1 cellular context compared by ENCODE assay signal in the genomic region with DNA sequence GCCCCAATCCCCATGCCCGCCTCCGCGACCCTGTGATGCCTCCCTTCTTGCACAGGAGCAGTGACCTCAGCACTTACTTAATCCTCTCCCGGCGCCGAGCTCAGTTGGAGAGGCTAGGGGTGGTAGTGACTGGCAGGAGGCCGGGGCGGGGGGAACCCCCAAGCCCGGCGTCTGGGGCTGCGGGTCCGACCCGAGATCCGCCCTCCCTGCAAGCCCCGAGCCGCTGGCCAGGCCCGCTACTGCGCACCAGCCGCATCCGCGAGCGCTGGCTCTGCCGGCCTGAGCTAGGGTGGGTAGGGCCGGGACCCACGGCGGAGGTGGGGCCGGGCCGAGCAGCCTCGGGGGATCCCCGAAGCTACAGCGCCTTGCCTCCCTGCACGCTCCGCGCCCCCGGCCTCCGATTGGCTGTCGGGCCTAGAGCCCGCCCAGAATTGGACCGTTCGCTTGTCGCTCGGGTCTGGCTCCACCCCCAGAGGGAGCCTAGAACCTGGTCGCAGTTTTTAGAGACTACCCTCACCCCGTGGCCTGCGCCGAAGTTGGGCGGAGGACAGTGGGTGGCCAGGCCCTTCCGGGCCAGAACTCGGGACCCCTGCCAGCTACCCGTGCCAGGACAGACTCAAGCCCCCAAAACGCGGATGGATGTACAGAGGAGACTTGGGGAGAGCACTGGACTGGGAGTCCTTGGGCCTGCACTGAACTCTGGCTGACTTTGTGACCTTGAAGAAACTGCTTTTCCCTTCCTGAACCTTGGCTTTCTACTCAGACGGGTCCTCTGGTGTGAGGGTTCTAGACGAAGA.
TF ChIP-seq lines count a peak whose summit lies in the region.

A gene (minus strand): TSS at position 362 of the 797 bp plus-strand sequence. CDS start 2,048 bp downstream, outside the sequence.

TF ChIP-seq in K562, 482 proteins besides CTCF, POLR2A, EP300 and RAD21 (continued from another document and continues in another):
- TF ChIP-seq, protein P1, sequence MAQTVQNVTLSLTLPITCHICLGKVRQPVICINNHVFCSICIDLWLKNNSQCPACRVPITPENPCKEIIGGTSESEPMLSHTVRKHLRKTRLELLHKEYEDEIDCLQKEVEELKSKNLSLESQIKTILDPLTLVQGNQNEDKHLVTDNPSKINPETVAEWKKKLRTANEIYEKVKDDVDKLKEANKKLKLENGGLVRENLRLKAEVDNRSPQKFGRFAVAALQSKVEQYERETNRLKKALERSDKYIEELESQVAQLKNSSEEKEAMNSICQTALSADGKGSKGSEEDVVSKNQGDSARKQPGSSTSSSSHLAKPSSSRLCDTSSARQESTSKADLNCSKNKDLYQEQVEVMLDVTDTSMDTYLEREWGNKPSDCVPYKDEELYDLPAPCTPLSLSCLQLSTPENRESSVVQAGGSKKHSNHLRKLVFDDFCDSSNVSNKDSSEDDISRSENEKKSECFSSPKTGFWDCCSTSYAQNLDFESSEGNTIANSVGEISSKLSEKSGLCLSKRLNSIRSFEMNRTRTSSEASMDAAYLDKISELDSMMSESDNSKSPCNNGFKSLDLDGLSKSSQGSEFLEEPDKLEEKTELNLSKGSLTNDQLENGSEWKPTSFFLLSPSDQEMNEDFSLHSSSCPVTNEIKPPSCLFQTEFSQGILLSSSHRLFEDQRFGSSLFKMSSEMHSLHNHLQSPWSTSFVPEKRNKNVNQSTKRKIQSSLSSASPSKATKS (CRISPR knock-in tag; IDR thresholded peaks at IDR 0.05), result no peak
- TF ChIP-seq SIRT6 (IDR thresholded peaks at IDR 0.05; ENCODE audit: low read depth, low read length), result no peak
- TF ChIP-seq SP2 (IDR thresholded peaks at IDR 0.05; ENCODE audit: extremely low read depth, low read depth, low read length, poor library complexity, severe bottlenecking), result peak; percentile 72
- TF ChIP-seq, protein P2, sequence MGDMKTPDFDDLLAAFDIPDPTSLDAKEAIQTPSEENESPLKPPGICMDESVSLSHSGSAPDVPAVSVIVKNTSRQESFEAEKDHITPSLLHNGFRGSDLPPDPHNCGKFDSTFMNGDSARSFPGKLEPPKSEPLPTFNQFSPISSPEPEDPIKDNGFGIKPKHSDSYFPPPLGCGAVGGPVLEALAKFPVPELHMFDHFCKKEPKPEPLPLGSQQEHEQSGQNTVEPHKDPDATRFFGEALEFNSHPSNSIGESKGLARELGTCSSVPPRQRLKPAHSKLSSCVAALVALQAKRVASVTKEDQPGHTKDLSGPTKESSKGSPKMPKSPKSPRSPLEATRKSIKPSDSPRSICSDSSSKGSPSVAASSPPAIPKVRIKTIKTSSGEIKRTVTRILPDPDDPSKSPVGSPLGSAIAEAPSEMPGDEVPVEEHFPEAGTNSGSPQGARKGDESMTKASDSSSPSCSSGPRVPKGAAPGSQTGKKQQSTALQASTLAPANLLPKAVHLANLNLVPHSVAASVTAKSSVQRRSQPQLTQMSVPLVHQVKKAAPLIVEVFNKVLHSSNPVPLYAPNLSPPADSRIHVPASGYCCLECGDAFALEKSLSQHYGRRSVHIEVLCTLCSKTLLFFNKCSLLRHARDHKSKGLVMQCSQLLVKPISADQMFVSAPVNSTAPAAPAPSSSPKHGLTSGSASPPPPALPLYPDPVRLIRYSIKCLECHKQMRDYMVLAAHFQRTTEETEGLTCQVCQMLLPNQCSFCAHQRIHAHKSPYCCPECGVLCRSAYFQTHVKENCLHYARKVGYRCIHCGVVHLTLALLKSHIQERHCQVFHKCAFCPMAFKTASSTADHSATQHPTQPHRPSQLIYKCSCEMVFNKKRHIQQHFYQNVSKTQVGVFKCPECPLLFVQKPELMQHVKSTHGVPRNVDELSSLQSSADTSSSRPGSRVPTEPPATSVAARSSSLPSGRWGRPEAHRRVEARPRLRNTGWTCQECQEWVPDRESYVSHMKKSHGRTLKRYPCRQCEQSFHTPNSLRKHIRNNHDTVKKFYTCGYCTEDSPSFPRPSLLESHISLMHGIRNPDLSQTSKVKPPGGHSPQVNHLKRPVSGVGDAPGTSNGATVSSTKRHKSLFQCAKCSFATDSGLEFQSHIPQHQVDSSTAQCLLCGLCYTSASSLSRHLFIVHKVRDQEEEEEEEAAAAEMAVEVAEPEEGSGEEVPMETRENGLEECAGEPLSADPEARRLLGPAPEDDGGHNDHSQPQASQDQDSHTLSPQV (IDR thresholded peaks at IDR 0.05), result no peak
- 0 out of 2 replicates have a peak, but pooled peaks have one; percentile 64 for TF ChIP-seq ADNP (tag; IDR thresholded peaks at IDR 0.05)
- TF ChIP-seq KLF1 (tag; IDR thresholded peaks at IDR 0.05), result no peak
- no peak for TF ChIP-seq KLF10 (CRISPR knock-in tag; IDR thresholded peaks at IDR 0.05)
- no peak for TF ChIP-seq CEBPB (tag; IDR thresholded peaks at IDR 0.05)
- peak; percentile 96 for TF ChIP-seq NFYB (IDR thresholded peaks at IDR 0.05; ENCODE audit: extremely low read depth, insufficient read length)
- TF ChIP-seq ZNF507 (tag; conservative IDR thresholded peaks at IDR 0.05), result no peak
- TF ChIP-seq, protein P3, sequence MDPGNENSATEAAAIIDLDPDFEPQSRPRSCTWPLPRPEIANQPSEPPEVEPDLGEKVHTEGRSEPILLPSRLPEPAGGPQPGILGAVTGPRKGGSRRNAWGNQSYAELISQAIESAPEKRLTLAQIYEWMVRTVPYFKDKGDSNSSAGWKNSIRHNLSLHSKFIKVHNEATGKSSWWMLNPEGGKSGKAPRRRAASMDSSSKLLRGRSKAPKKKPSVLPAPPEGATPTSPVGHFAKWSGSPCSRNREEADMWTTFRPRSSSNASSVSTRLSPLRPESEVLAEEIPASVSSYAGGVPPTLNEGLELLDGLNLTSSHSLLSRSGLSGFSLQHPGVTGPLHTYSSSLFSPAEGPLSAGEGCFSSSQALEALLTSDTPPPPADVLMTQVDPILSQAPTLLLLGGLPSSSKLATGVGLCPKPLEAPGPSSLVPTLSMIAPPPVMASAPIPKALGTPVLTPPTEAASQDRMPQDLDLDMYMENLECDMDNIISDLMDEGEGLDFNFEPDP (CRISPR knock-in tag; IDR thresholded peaks at IDR 0.05), result no peak
- TF ChIP-seq ILF3 (IDR thresholded peaks at IDR 0.05; ENCODE audit: borderline replicate concordance), result no peak
- no peak for TF ChIP-seq ZNF311 (CRISPR knock-in tag; IDR thresholded peaks at IDR 0.05)
- no peak for TF ChIP-seq SUPT5H (IDR thresholded peaks at IDR 0.05)
- TF ChIP-seq ZNF436 (CRISPR knock-in tag; IDR thresholded peaks at IDR 0.05), result no peak
- no peak for TF ChIP-seq MCM2 (IDR thresholded peaks at IDR 0.05; ENCODE audit: low read depth)
- TF ChIP-seq BRF1 (IDR thresholded peaks at IDR 0.05; ENCODE audit: borderline replicate concordance, extremely low read depth, insufficient read length), result no peak
- peak; percentile 78; the same call in 1 of the 2 replicates for TF ChIP-seq ESRRA (IDR thresholded peaks at IDR 0.05; ENCODE audit: borderline replicate concordance, low read depth)
- TF ChIP-seq EGR1 (conservative IDR thresholded peaks at IDR 0.05), result no peak
- no peak for TF ChIP-seq FOXA1 (IDR thresholded peaks at IDR 0.05; ENCODE audit: borderline replicate concordance)
- TF ChIP-seq, protein P4, sequence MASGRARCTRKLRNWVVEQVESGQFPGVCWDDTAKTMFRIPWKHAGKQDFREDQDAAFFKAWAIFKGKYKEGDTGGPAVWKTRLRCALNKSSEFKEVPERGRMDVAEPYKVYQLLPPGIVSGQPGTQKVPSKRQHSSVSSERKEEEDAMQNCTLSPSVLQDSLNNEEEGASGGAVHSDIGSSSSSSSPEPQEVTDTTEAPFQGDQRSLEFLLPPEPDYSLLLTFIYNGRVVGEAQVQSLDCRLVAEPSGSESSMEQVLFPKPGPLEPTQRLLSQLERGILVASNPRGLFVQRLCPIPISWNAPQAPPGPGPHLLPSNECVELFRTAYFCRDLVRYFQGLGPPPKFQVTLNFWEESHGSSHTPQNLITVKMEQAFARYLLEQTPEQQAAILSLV (tag; IDR thresholded peaks at IDR 0.05), result no peak
- no peak for TF ChIP-seq SRSF7 (optimal IDR thresholded peaks at IDR 0.05; ENCODE audit: low read depth, low read length)
- TF ChIP-seq, protein P5, sequence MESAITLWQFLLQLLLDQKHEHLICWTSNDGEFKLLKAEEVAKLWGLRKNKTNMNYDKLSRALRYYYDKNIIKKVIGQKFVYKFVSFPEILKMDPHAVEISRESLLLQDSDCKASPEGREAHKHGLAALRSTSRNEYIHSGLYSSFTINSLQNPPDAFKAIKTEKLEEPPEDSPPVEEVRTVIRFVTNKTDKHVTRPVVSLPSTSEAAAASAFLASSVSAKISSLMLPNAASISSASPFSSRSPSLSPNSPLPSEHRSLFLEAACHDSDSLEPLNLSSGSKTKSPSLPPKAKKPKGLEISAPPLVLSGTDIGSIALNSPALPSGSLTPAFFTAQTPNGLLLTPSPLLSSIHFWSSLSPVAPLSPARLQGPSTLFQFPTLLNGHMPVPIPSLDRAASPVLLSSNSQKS (CRISPR knock-in tag; IDR thresholded peaks at IDR 0.05), result no peak
- no peak for TF ChIP-seq ZNF184 (CRISPR knock-in tag; IDR thresholded peaks at IDR 0.05)
- TF ChIP-seq, protein P6, sequence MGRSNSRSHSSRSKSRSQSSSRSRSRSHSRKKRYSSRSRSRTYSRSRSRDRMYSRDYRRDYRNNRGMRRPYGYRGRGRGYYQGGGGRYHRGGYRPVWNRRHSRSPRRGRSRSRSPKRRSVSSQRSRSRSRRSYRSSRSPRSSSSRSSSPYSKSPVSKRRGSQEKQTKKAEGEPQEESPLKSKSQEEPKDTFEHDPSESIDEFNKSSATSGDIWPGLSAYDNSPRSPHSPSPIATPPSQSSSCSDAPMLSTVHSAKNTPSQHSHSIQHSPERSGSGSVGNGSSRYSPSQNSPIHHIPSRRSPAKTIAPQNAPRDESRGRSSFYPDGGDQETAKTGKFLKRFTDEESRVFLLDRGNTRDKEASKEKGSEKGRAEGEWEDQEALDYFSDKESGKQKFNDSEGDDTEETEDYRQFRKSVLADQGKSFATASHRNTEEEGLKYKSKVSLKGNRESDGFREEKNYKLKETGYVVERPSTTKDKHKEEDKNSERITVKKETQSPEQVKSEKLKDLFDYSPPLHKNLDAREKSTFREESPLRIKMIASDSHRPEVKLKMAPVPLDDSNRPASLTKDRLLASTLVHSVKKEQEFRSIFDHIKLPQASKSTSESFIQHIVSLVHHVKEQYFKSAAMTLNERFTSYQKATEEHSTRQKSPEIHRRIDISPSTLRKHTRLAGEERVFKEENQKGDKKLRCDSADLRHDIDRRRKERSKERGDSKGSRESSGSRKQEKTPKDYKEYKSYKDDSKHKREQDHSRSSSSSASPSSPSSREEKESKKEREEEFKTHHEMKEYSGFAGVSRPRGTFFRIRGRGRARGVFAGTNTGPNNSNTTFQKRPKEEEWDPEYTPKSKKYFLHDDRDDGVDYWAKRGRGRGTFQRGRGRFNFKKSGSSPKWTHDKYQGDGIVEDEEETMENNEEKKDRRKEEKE (IDR thresholded peaks at IDR 0.05; ENCODE audit: borderline replicate concordance in 1 of 2, control insufficient read depth in 1 of 2, low read depth in 2 of 2, low read length in 1 of 2), result no peak
- TF ChIP-seq CAMTA2 (CRISPR knock-in tag; conservative IDR thresholded peaks at IDR 0.05), result no peak
- TF ChIP-seq, protein P7, sequence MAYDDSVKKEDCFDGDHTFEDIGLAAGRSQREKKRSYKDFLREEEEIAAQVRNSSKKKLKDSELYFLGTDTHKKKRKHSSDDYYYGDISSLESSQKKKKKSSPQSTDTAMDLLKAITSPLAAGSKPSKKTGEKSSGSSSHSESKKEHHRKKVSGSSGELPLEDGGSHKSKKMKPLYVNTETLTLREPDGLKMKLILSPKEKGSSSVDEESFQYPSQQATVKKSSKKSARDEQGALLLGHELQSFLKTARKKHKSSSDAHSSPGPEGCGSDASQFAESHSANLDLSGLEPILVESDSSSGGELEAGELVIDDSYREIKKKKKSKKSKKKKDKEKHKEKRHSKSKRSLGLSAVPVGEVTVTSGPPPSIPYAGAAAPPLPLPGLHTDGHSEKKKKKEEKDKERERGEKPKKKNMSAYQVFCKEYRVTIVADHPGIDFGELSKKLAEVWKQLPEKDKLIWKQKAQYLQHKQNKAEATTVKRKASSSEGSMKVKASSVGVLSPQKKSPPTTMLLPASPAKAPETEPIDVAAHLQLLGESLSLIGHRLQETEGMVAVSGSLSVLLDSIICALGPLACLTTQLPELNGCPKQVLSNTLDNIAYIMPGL (CRISPR knock-in tag; IDR thresholded peaks at IDR 0.05), result no peak
- TF ChIP-seq ZNF143 (CRISPR knock-in tag; IDR thresholded peaks at IDR 0.05), result no peak
- TF ChIP-seq, protein P8, sequence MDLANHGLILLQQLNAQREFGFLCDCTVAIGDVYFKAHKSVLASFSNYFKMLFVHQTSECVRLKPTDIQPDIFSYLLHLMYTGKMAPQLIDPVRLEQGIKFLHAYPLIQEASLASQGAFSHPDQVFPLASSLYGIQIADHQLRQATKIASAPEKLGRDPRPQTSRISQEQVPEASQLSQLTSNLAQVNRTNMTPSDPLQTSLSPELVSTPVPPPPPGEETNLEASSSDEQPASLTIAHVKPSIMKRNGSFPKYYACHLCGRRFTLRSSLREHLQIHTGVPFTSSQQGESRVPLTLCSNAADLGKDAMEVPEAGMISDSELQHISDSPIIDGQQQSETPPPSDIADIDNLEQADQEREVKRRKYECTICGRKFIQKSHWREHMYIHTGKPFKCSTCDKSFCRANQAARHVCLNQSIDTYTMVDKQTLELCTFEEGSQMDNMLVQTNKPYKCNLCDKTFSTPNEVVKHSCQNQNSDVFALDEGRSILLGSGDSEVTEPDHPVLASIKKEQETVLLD (IDR thresholded peaks at IDR 0.05), result no peak
- TF ChIP-seq ZNF431 (CRISPR knock-in tag; IDR thresholded peaks at IDR 0.05), result no peak
- TF ChIP-seq, protein P9, sequence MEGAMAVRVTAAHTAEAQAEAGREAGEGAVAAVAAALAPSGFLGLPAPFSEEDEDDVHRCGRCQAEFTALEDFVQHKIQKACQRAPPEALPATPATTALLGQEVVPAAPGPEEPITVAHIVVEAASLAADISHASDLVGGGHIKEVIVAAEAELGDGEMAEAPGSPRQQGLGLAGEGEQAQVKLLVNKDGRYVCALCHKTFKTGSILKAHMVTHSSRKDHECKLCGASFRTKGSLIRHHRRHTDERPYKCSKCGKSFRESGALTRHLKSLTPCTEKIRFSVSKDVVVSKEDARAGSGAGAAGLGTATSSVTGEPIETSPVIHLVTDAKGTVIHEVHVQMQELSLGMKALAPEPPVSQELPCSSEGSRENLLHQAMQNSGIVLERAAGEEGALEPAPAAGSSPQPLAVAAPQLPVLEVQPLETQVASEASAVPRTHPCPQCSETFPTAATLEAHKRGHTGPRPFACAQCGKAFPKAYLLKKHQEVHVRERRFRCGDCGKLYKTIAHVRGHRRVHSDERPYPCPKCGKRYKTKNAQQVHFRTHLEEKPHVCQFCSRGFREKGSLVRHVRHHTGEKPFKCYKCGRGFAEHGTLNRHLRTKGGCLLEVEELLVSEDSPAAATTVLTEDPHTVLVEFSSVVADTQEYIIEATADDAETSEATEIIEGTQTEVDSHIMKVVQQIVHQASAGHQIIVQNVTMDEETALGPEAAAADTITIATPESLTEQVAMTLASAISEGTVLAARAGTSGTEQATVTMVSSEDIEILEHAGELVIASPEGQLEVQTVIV (CRISPR knock-in tag; IDR thresholded peaks at IDR 0.05; ENCODE audit: borderline replicate concordance), result no peak
- TF ChIP-seq MEF2A (IDR thresholded peaks at IDR 0.05; ENCODE audit: control insufficient read depth, low read depth, low read length), result no peak
